In the genomic region with DNA sequence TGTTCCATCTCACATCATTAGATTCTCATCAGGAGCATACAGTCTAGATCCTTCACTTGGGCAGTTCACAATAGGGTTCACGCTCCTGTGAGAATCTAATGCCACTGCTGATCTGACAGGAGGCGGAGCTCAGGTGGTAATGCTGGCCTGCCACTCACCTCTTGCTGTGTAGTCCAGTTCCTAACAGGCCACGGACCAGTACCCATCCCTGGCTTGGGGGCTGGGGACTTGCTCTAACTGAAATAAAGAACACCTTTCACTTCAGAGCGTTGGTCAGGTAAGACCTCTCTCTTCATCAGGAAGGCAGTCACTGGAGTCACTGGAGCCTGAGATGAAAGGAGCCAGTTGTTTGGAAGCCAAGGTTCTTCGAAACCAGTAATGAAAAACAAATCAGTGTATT, we compare ENCODE assay signal across 15 cellular contexts. TPM values are rescaled to one million over a fixed set of nuclear protein-coding genes. Genes with fewer than 3 reads are reported as not detected.
DNase-seq lines count a peak whose midpoint lies in the region; ATAC-seq lines count a peak whose summit lies in the region.
"Had no signal": no experiment of that assay in that cellular context is flagged by ENCODE, and none has a peak within 500 bp of the region (broad histone marks: within the 10 kb centered on the region; RNA-seq: fewer than 3 reads in every experiment).

No MANE protein-coding gene starts in this region.

- H3K36me3 ChIP-seq in CD8-positive, alpha-beta memory T cell (ENCODE audit: insufficient read depth, low read length), result no peaks in the 10 kb centered on the region
- H3K36me3 ChIP-seq: BE2C had no signal

- no peaks in the 10 kb centered on the region for H3K4me1 ChIP-seq in CD8-positive, alpha-beta memory T cell (ENCODE audit: insufficient read depth, low read length)
- H3K4me1 ChIP-seq: BE2C, Caco-2 had no signal

- no peaks in the 10 kb centered on the region for H3K9me3 ChIP-seq in CD8-positive, alpha-beta memory T cell (ENCODE audit: low read length)
- H3K9me3 ChIP-seq: BE2C, Caco-2 had no signal

- DNase-seq in CD8-positive, alpha-beta memory T cell, result no peak
- DNase-seq in central memory CD8-positive, alpha-beta T cell (ENCODE audit: low spot score in 2 of 2), result no peak
- DNase-seq in naive thymus-derived CD8-positive, alpha-beta T cell, result no peak
- no peak for DNase-seq in activated CD8-positive, alpha-beta T cell treated with anti-CD3 and anti-CD28 coated beads, Interleukin-2, amount 10 ng/mL, durations not matched to agents 7 days and 5 days
- DNase-seq in substantia nigra (lab: John Stamatoyannopoulos, UW), result no peak
- DNase-seq in NCI-H510A treated with DMSO at 0.1 percent for 48 hours (lab: John Stamatoyannopoulos, UW), result no peak
- DNase-seq: BE2C; Caco-2; CD8-positive, alpha-beta T cell; DND-41; GDM1; IMR-90 had no signal

- no peaks in the 10 kb centered on the region for H3K27me3 Mint-ChIP-seq in CD8-positive, alpha-beta memory T cell
- no peaks in the 10 kb centered on the region for H3K27me3 Mint-ChIP-seq in central memory CD8-positive, alpha-beta T cell
- H3K27me3 Mint-ChIP-seq in naive thymus-derived CD8-positive, alpha-beta T cell, result no peaks in the 10 kb centered on the region
- no peaks in the 10 kb centered on the region for H3K27me3 Mint-ChIP-seq in activated CD8-positive, alpha-beta T cell treated with anti-CD3 and anti-CD28 coated beads, Interleukin-2, amount 10 ng/mL, durations not matched to agents 7 days and 5 days (ENCODE audit: low read depth)

- no peaks in the 10 kb centered on the region for H3K9me3 Mint-ChIP-seq in CD8-positive, alpha-beta memory T cell
- no peaks in the 10 kb centered on the region for H3K9me3 Mint-ChIP-seq in central memory CD8-positive, alpha-beta T cell
- H3K9me3 Mint-ChIP-seq in naive thymus-derived CD8-positive, alpha-beta T cell, result no peaks in the 10 kb centered on the region
- H3K9me3 Mint-ChIP-seq in activated CD8-positive, alpha-beta T cell treated with anti-CD3 and anti-CD28 coated beads, Interleukin-2, amount 10 ng/mL, durations not matched to agents 7 days and 5 days (ENCODE audit: insufficient read depth), result no peaks in the 10 kb centered on the region
- H3K9me3 Mint-ChIP-seq: CD8-positive, alpha-beta T cell had no signal

- no peaks in the 10 kb centered on the region for H3K27me3 ChIP-seq in CD8-positive, alpha-beta memory T cell (ENCODE audit: insufficient read depth, low read length, poor library complexity, severe bottlenecking)
- H3K27me3 ChIP-seq: BE2C had no signal

- H3K4me3 ChIP-seq in CD8-positive, alpha-beta memory T cell (ENCODE audit: low read length), result no peak overlapping the region

- CTCF ChIA-PET in CD8-positive, alpha-beta memory T cell (lab: Charles Lee), result no interaction called here
- CTCF ChIA-PET in activated CD8-positive, alpha-beta T cell treated with anti-CD3 and anti-CD28 coated beads, Interleukin-2, amount 10 ng/mL, durations not matched to agents 7 days and 5 days (lab: Charles Lee), result no interaction called here

- H3K27ac Mint-ChIP-seq in CD8-positive, alpha-beta memory T cell, result peak overlapping the region in 6 of 8 donors; percentile 5 to 88 (median 26)
- peak overlapping the region; percentile 13 for H3K27ac Mint-ChIP-seq in central memory CD8-positive, alpha-beta T cell (ENCODE audit: low read depth)
- peak overlapping the region in 6 of 10 donors; percentile 16 to 80 (median 54) for H3K27ac Mint-ChIP-seq in naive thymus-derived CD8-positive, alpha-beta T cell
- no peak overlapping the region for H3K27ac Mint-ChIP-seq in activated CD8-positive, alpha-beta T cell treated with anti-CD3 and anti-CD28 coated beads, Interleukin-2, amount 10 ng/mL, durations not matched to agents 7 days and 5 days
- H3K27ac Mint-ChIP-seq: CD8-positive, alpha-beta T cell had no signal

- H3K36me3 Mint-ChIP-seq in CD8-positive, alpha-beta memory T cell, result peaks cover 0 to 41% (median 6%) of the 10 kb centered on the region in 3 donors
- peaks cover 11% of the 10 kb centered on the region for H3K36me3 Mint-ChIP-seq in central memory CD8-positive, alpha-beta T cell (ENCODE audit: insufficient read depth)
- peaks cover 0 to 60% (median 13%) of the 10 kb centered on the region in 3 donors for H3K36me3 Mint-ChIP-seq in naive thymus-derived CD8-positive, alpha-beta T cell
- H3K36me3 Mint-ChIP-seq in activated CD8-positive, alpha-beta T cell treated with anti-CD3 and anti-CD28 coated beads, Interleukin-2, amount 10 ng/mL, durations not matched to agents 7 days and 5 days (ENCODE audit: low read depth), result peaks cover 11% of the 10 kb centered on the region

- H3K27ac ChIP-seq in CD8-positive, alpha-beta memory T cell (ENCODE audit: low read depth, low read length), result no peak overlapping the region
- H3K27ac ChIP-seq in substantia nigra (ENCODE audit: low read depth, low read length, poor library complexity, severe bottlenecking), result no peak overlapping the region
- H3K27ac ChIP-seq: C4-2B had no signal

- H3K4me1 Mint-ChIP-seq in CD8-positive, alpha-beta memory T cell, result peaks cover 0 to 6% (median 0%) of the 10 kb centered on the region in 3 donors
- H3K4me1 Mint-ChIP-seq in central memory CD8-positive, alpha-beta T cell, result peaks cover 11% of the 10 kb centered on the region
- H3K4me1 Mint-ChIP-seq in naive thymus-derived CD8-positive, alpha-beta T cell, result peaks cover 3 to 18% (median 4%) of the 10 kb centered on the region in 4 donors
- no peaks in the 10 kb centered on the region for H3K4me1 Mint-ChIP-seq in activated CD8-positive, alpha-beta T cell treated with anti-CD3 and anti-CD28 coated beads, Interleukin-2, amount 10 ng/mL, durations not matched to agents 7 days and 5 days (ENCODE audit: low read depth)

- POLR2A ChIA-PET in CD8-positive, alpha-beta memory T cell (lab: Charles Lee), result no interaction called here
- POLR2A ChIA-PET in naive thymus-derived CD8-positive, alpha-beta T cell (lab: Charles Lee), result no interaction called here
- POLR2A ChIA-PET in activated CD8-positive, alpha-beta T cell treated with anti-CD3 and anti-CD28 coated beads, Interleukin-2, amount 10 ng/mL, durations not matched to agents 7 days and 5 days (lab: Charles Lee), result no interaction called here

- no peak for ATAC-seq in central memory CD8-positive, alpha-beta T cell (replicated peaks; ENCODE audit: extremely low read depth, poor library complexity, severe bottlenecking)
- no peak for ATAC-seq in naive thymus-derived CD8-positive, alpha-beta T cell
- ATAC-seq in GM18517 (IDR thresholded peaks at IDR 0.05; ENCODE audit: unreplicated experiment), result no peak
- no peak for ATAC-seq in activated CD8-positive, alpha-beta T cell treated with anti-CD3 and anti-CD28 coated beads, Interleukin-2, amount 10 ng/mL, durations not matched to agents 7 days and 5 days
- ATAC-seq: CD8-positive, alpha-beta T cell; HCT116 had no signal

- peak overlapping the region in 1 of 7 donors; percentile 51 for H3K4me3 Mint-ChIP-seq in CD8-positive, alpha-beta memory T cell
- no peak overlapping the region for H3K4me3 Mint-ChIP-seq in central memory CD8-positive, alpha-beta T cell
- no peak overlapping the region for H3K4me3 Mint-ChIP-seq in naive thymus-derived CD8-positive, alpha-beta T cell
- H3K4me3 Mint-ChIP-seq in activated CD8-positive, alpha-beta T cell treated with anti-CD3 and anti-CD28 coated beads, Interleukin-2, amount 10 ng/mL, durations not matched to agents 7 days and 5 days, result no peak overlapping the region
- H3K4me3 Mint-ChIP-seq: CD8-positive, alpha-beta T cell had no signal

RNA-seq across cellular contexts. Expression of gene PRMT3, which starts 41.7 kb away (rescaled TPM):
- total RNA-seq in CD8-positive, alpha-beta memory T cell, result 10 to 100 TPM; 50.0 to 54.4 TPM
- 5.4 TPM for polyA plus RNA-seq in CD8-positive, alpha-beta memory T cell
- total RNA-seq in naive thymus-derived CD8-positive, alpha-beta T cell, result 10 to 100 TPM; 17.8 to 19.1 TPM
- 1 to 10 TPM; 6.5 to 8.7 (median 7.4) TPM for polyA plus RNA-seq in naive thymus-derived CD8-positive, alpha-beta T cell
- total RNA-seq in activated CD8-positive, alpha-beta T cell treated with anti-CD3 and anti-CD28 coated beads, Interleukin-2, amount 10 ng/mL, durations not matched to agents 7 days and 5 days, result 10 to 100 TPM; 17.1 to 19.9 TPM
